In the genomic region with DNA sequence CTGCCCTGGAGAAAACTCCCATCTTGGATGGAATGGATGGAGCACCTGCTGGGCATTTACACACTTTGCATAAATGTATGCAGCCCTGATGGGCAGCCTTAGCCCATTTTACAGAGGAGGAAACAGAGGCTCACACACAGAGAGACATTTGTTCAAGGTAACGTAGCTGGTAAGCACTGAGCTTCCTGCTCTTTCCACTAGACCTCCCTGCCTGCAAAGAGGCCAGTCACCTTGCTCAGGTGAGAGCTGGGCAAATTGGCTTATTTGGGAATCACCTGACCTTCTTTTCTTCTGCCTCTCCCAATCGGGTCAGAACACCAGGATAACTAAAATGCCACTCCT, we compare ENCODE assay signal across 26 cellular contexts. TPM values are rescaled to one million over a fixed set of nuclear protein-coding genes. Genes with fewer than 3 reads are reported as not detected.
DNase-seq lines count a peak whose midpoint lies in the region; ATAC-seq, FAIRE-seq and TF ChIP-seq lines count a peak whose summit lies in the region.
"Had no signal": no experiment of that assay in that cellular context is flagged by ENCODE, and none has a peak within 500 bp of the region (broad histone marks: within the 10 kb centered on the region; RNA-seq: fewer than 3 reads in every experiment).

No MANE protein-coding gene starts in this region.

- peak overlapping the region in 8 of 10 donors; percentile 1 to 63 (median 36) for H3K27ac ChIP-seq in heart right ventricle
- H3K27ac ChIP-seq in PC-3 (ENCODE audit: low read length), result peak overlapping the region; percentile 80
- H3K27ac ChIP-seq in sigmoid colon, result peak overlapping the region in 3 of 4 donors; percentile 1 to 98 (median 6)
- H3K27ac ChIP-seq in pancreas, result no peak overlapping the region
- H3K27ac ChIP-seq: cardiac muscle cell, thyroid gland had no signal

- TF ChIP-seq CTCF in heart right ventricle (IDR thresholded peaks at IDR 0.05) (no peak), PC-3 (conservative IDR thresholded peaks at IDR 0.05; ENCODE audit: low read depth, low read length) (no peak), epithelial cell of esophagus (IDR thresholded peaks at IDR 0.05; ENCODE audit: insufficient read depth, low read depth, low read length, missing control alignments) (no peak), sigmoid colon (IDR thresholded peaks at IDR 0.05) (no peak), pancreas (IDR thresholded peaks at IDR 0.05) (no peak)

- H3K9ac ChIP-seq in PC-3 (ENCODE audit: low read length), result peak overlapping the region; percentile 20; the same call in 1 of the 2 replicates

- BruUV-seq in PC-3 (replicated peaks; lab: Mats Ljungman, UMichigan), result no TSS peak

- no peak for ATAC-seq in heart right ventricle
- ATAC-seq in Right ventricle myocardium inferior, result no peak
- ATAC-seq in PC-3, result no peak
- ATAC-seq in HG02610 (IDR thresholded peaks at IDR 0.05; ENCODE audit: unreplicated experiment), result no peak
- no peak for ATAC-seq in pancreas

- H2AFZ ChIP-seq in PC-3 (ENCODE audit: low read length), result no peak overlapping the region

- TF ChIP-seq POLR2A in sigmoid colon (IDR thresholded peaks at IDR 0.05), result no peak

- FAIRE-seq in pancreas (lab: Jason Lieb, UNC), result no peak
- FAIRE-seq: islet of Langerhans, TTC549 had no signal

- CTCF ChIA-PET in PC-3 (lab: Charles Lee), result interaction anchor here (0.6 to 0.7 kb wide), 2 partner anchors 51 to 66 kb away, joined by 3 read pairs; a partner anchor contains a TSS

- no peaks in the 10 kb centered on the region for H3K9me3 ChIP-seq in heart right ventricle
- no peaks in the 10 kb centered on the region for H3K9me3 ChIP-seq in PC-3 (ENCODE audit: low read length)
- no peaks in the 10 kb centered on the region for H3K9me3 ChIP-seq in sigmoid colon
- no peaks in the 10 kb centered on the region for H3K9me3 ChIP-seq in pancreas
- H3K9me3 ChIP-seq: BE2C, HAP-1, thyroid gland had no signal

- H4K20me1 ChIP-seq in PC-3 (ENCODE audit: low read length), result no peaks in the 10 kb centered on the region

- H3K4me1 ChIP-seq in heart right ventricle (peaks cover 9 to 67% (median 45%) of the 10 kb centered on the region in 9 donors), PC-3 (ENCODE audit: insufficient read depth, low read length) (peaks cover 33% of the 10 kb centered on the region), sigmoid colon (peaks cover 0 to 49% (median 30%) of the 10 kb centered on the region in 4 donors), pancreas (peaks cover 0 to 4% (median 0%) of the 10 kb centered on the region in 3 donors)
- H3K4me1 ChIP-seq: HAP-1 had no signal

- TF ChIP-seq EP300 in sigmoid colon (IDR thresholded peaks at IDR 0.05), result no peak

- H3K27me3 ChIP-seq in heart right ventricle (no peaks in the 10 kb centered on the region), PC-3 (ENCODE audit: low read length) (no peaks in the 10 kb centered on the region), sigmoid colon (no peaks in the 10 kb centered on the region), pancreas (no peaks in the 10 kb centered on the region)
- H3K27me3 ChIP-seq: BE2C, cardiac muscle cell, thyroid gland had no signal

- no peaks in the 10 kb centered on the region for H3K36me3 ChIP-seq in heart right ventricle
- no peaks in the 10 kb centered on the region for H3K36me3 ChIP-seq in PC-3 (ENCODE audit: low read depth, low read length)
- no peaks in the 10 kb centered on the region for H3K36me3 ChIP-seq in sigmoid colon
- no peaks in the 10 kb centered on the region for H3K36me3 ChIP-seq in pancreas
- H3K36me3 ChIP-seq: BE2C, cardiac muscle cell, HAP-1, thyroid gland had no signal

- H3K4me3 ChIP-seq in heart right ventricle (no peak overlapping the region), PC-3 (ENCODE audit: low read length) (no peak overlapping the region), epithelial cell of esophagus (ENCODE audit: low read length) (no peak overlapping the region), sigmoid colon (no peak overlapping the region), pancreas (no peak overlapping the region)
- H3K4me3 ChIP-seq: cardiac muscle cell, HAP-1, lung, thyroid gland had no signal

- DNase-seq in heart right ventricle (no peak), Right ventricle myocardium inferior (ENCODE audit: missing footprints) (no peak), PC-3 (no peak), epithelial cell of esophagus (ENCODE audit: low read depth) (peak; percentile 25), sigmoid colon (no peak), pancreas (no peak), kidney tubule cell (ENCODE audit: low spot score) (no peak)
- DNase-seq: activated CD4-positive, alpha-beta memory T cell treated with anti-CD3 and anti-CD28 coated beads for 36 hours; activated CD8-positive, alpha-beta memory T cell treated with anti-CD3 and anti-CD28 coated beads, Interleukin-2, amount 50 U/mL, for 48 hours; activated effector memory CD4-positive, alpha-beta T cell treated with Interleukin-2 at 50 U/mL for 16 hours; aorta; BE2C; cortex of kidney; endodermal cell; KG1; MM.1S; NCI-H2029 treated with DMSO at 0.1 percent for 48 hours; NCI-H69; stimulated activated naive CD8-positive, alpha-beta T cell treated with anti-CD3 and anti-CD28 coated beads, Interleukin-15, amount 100 ng/mL, for 72 hours; thyroid gland had no signal

- intact Hi-C loops in heart right ventricle (cut with DNase I), result loop anchor here in 1 of 10 donors (10.0 kb wide), 1 partner anchor 48 kb away; a partner anchor contains a TSS
- intact Hi-C loops in Right ventricle myocardium inferior (cut with DNase I), result no loop called here
- intact Hi-C loops in PC-3 (cut with micrococcal nuclease), result no loop called here
- intact Hi-C loops in sigmoid colon (cut with DNase I), result no loop called here
- intact Hi-C loops in pancreas (cut with DNase I), result no loop called here

- peaks cover 5% of the 10 kb centered on the region for H3F3A ChIP-seq in PC-3 (ENCODE audit: low read length, unreplicated experiment)

- no peaks in the 10 kb centered on the region for H3K9me2 ChIP-seq in PC-3 (replicated peaks; ENCODE audit: low read length)

- POLR2A ChIA-PET in PC-3 (lab: Charles Lee; ENCODE audit: unreplicated experiment), result interaction anchor here (0.6 kb wide), 1 partner anchor 375 kb away, joined by 3 read pairs; no protein-coding TSS in a partner anchor

- no peaks in the 10 kb centered on the region for H3K79me2 ChIP-seq in PC-3 (ENCODE audit: low read length)

- peak overlapping the region; percentile 42 for H3K4me2 ChIP-seq in PC-3 (ENCODE audit: low read length)

- 69 to 75% methylated on average over 2 of the region's 2 CpGs for WGBS in heart right ventricle, 2 donors
- 43 to 78% methylated on average over 2 of the region's 2 CpGs for WGBS in sigmoid colon, 2 donors
- WGBS in pancreas, 2 donors, result 64 to 70% methylated on average over 2 of the region's 2 CpGs

RNA-seq across cellular contexts. Expression of a gene that starts 51.4 kb away (rescaled TPM):
- total RNA-seq in heart right ventricle (10 to 100 TPM; 27.4 to 61.8 (median 38.6) TPM), Right ventricle myocardium inferior (32.1 TPM), PC-3 (2014; rRNA removed) (505 and 546 TPM in 2 replicates), sigmoid colon (100 to 1,000 TPM in 1 of 4 donors, 10 to 100 TPM in 3; 51.7 to 121 (median 76.7) TPM), pancreas (100 to 1,000 TPM in 2 of 6 donors, 10 to 100 TPM in 4; 85.2 to 109 (median 98.3) TPM)
- polyA plus RNA-seq in heart right ventricle (10 to 100 TPM; 35.0 to 65.3 TPM), sigmoid colon (100 to 1,000 TPM; 109 to 277 (median 121) TPM), pancreas (100 to 1,000 TPM; 104 to 152 TPM)

Comparison
In these comparisons a context has a peak if more than half of its experiments do, and no peak if none do; other contexts are left out.
1. H3K27ac ChIP-seq: peak in heart right ventricle (8 of 10), PC-3 (single experiment) and sigmoid colon (3 of 4); none in pancreas (0 of 4).